In the genomic region with DNA sequence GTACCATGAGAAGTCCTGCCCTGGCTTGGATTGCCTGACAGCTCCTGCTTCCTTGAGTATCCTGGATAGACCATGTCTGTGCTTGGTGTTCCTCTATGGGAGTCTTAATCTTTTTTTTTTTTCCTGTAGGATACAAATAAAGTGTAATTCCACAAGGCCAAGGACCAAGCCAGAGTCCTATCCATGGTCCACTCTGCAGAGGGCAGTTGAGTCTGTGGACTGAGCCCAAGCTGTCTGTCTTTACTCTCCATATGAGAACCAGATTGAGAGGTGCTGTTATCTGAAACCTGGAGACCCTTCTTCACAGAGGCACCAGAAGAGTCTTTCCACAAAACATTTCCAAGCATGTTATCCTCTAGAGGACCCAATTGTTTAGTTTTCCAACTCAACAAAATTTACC, we compare ENCODE assay signal across 23 cellular contexts. TPM values are rescaled to one million over a fixed set of nuclear protein-coding genes. Genes with fewer than 3 reads are reported as not detected.
DNase-seq lines count a peak whose midpoint lies in the region; ATAC-seq, FAIRE-seq and TF ChIP-seq lines count a peak whose summit lies in the region.
"Had no signal": no experiment of that assay in that cellular context is flagged by ENCODE, and none has a peak within 500 bp of the region (broad histone marks: within the 10 kb centered on the region; RNA-seq: fewer than 3 reads in every experiment).

No MANE protein-coding gene starts in this region.

- H3K9me3 ChIP-seq in HepG2 (ENCODE audit: low read length) (no peaks in the 10 kb centered on the region), right lobe of liver (no peaks in the 10 kb centered on the region), astrocyte (ENCODE audit: insufficient read depth, low read depth, low read length) (no peaks in the 10 kb centered on the region), OCI-LY7 (ENCODE audit: low read length) (no peaks in the 10 kb centered on the region)
- H3K9me3 ChIP-seq: breast epithelium, gastroesophageal sphincter, left ventricle myocardium inferior, SJCRH30, suprapubic skin had no signal

- H3K4me3 ChIP-seq in HepG2 (replicated peaks in 1 of 3; ENCODE audit: insufficient read depth in 1 of 3, low read depth in 2 of 3, low read length in 3 of 3) (no peak overlapping the region), right lobe of liver (no peak overlapping the region), astrocyte (ENCODE audit: insufficient read depth, low read depth, low read length) (no peak overlapping the region), OCI-LY7 (ENCODE audit: low read depth, low read length, poor library complexity, severe bottlenecking) (no peak overlapping the region)

- peaks cover 3% of the 10 kb centered on the region for H3K27me3 Mint-ChIP-seq in astrocyte (ENCODE audit: low read depth, unreplicated experiment)
- H3K27me3 Mint-ChIP-seq in naive B cell, result no peaks in the 10 kb centered on the region
- H3K27me3 Mint-ChIP-seq in type B pancreatic cell, result no peaks in the 10 kb centered on the region

- BruUV-seq in HepG2 (replicated peaks; lab: Mats Ljungman, UMichigan) (no TSS peak), OCI-LY7 (replicated peaks; lab: Mats Ljungman, UMichigan) (no TSS peak)

- H3K4me1 Mint-ChIP-seq in astrocyte (ENCODE audit: low read depth, unreplicated experiment) (peaks cover 20% of the 10 kb centered on the region), naive B cell (peaks cover 8 to 14% (median 8%) of the 10 kb centered on the region in 3 donors), type B pancreatic cell (ENCODE audit: unreplicated experiment) (peaks cover 17% of the 10 kb centered on the region)

- intact Hi-C loops in HepG2 (cut with micrococcal nuclease; ENCODE audit: unreplicated experiment) (loop anchor here (2.0 kb wide), 1 partner anchor 33 kb away; no protein-coding TSS in a partner anchor), right lobe of liver (cut with DNase I) (no loop called here), OCI-LY7 (cut with micrococcal nuclease; ENCODE audit: unreplicated experiment) (no loop called here)

- H3K36me3 ChIP-seq in HepG2 (replicated peaks in 1 of 2; ENCODE audit: control insufficient read depth in 1 of 2, insufficient read depth in 2 of 2, low read length in 2 of 2) (no peaks in the 10 kb centered on the region), right lobe of liver (no peaks in the 10 kb centered on the region), astrocyte (ENCODE audit: insufficient read depth, low read length) (no peaks in the 10 kb centered on the region), OCI-LY7 (ENCODE audit: insufficient read depth, low read length) (no peaks in the 10 kb centered on the region)
- H3K36me3 ChIP-seq: breast epithelium, gastroesophageal sphincter, left ventricle myocardium inferior, SJCRH30, suprapubic skin had no signal

- H3K9ac ChIP-seq in HepG2 (ENCODE audit: insufficient read depth, low read depth, low read length) (no peak overlapping the region), astrocyte (ENCODE audit: low read length) (no peak overlapping the region)

- no peak overlapping the region for H3K27ac ChIP-seq in HepG2 (ENCODE audit: extremely low read length, insufficient read depth, low read length)
- H3K27ac ChIP-seq in right lobe of liver, result no peak overlapping the region
- H3K27ac ChIP-seq in astrocyte (ENCODE audit: low read depth, low read length), result no peak overlapping the region
- no peak overlapping the region for H3K27ac ChIP-seq in OCI-LY7 (ENCODE audit: low read depth, low read length, poor library complexity, severe bottlenecking)
- H3K27ac ChIP-seq: SJCRH30, suprapubic skin had no signal

- H4K20me1 ChIP-seq in HepG2 (ENCODE audit: insufficient read depth, low read length) (no peaks in the 10 kb centered on the region), astrocyte (ENCODE audit: insufficient read depth, low read length) (peaks cover 9% of the 10 kb centered on the region), OCI-LY7 (ENCODE audit: insufficient read depth, low read length) (no peaks in the 10 kb centered on the region)

- FAIRE-seq in HepG2 (lab: Jason Lieb, UNC) (no peak), astrocyte (lab: Jason Lieb, UNC) (no peak), D721Med (lab: Jason Lieb, UNC) (no peak)
- FAIRE-seq: GM12892 had no signal

- H3K79me2 ChIP-seq in HepG2 (ENCODE audit: insufficient read depth, low read length) (no peaks in the 10 kb centered on the region), astrocyte (ENCODE audit: insufficient read depth, low read length) (peaks cover 32% of the 10 kb centered on the region), OCI-LY7 (ENCODE audit: insufficient read depth, low read depth, low read length) (no peaks in the 10 kb centered on the region)

- no peaks in the 10 kb centered on the region for H3K9me2 ChIP-seq in OCI-LY7 (ENCODE audit: insufficient read depth, low read length)

- no peak for TF ChIP-seq RAD21 in HepG2 (CRISPR knock-in tag; IDR thresholded peaks at IDR 0.05)

- H3K27me3 ChIP-seq in HepG2 (ENCODE audit: control insufficient read depth in 1 of 2, insufficient read depth in 2 of 2, low read length in 2 of 2) (no peaks in the 10 kb centered on the region), right lobe of liver (no peaks in the 10 kb centered on the region), astrocyte (ENCODE audit: insufficient read depth, low read length) (peaks cover 2% of the 10 kb centered on the region)
- H3K27me3 ChIP-seq: breast epithelium, dorsolateral prefrontal cortex, gastroesophageal sphincter, SJCRH30, suprapubic skin had no signal

- H2AFZ ChIP-seq in HepG2 (ENCODE audit: low read length) (no peak overlapping the region), astrocyte (ENCODE audit: low read depth, low read length) (no peak overlapping the region), OCI-LY7 (ENCODE audit: low read length) (no peak overlapping the region)

- H3K4me3 Mint-ChIP-seq in astrocyte (ENCODE audit: unreplicated experiment) (peak overlapping the region; percentile 84), naive B cell (peak overlapping the region in 7 of 8 donors; percentile 84 to 94 (median 91)), type B pancreatic cell (peak overlapping the region; percentile 90)

- peak; percentile 60 for TF ChIP-seq CTCF in HepG2 (CRISPR knock-in tag; IDR thresholded peaks at IDR 0.05)
- TF ChIP-seq CTCF in right lobe of liver (IDR thresholded peaks at IDR 0.05), result peak in 1 of 4 donors; percentile 16
- TF ChIP-seq CTCF in astrocyte (IDR thresholded peaks at IDR 0.05; ENCODE audit: insufficient read depth, low read depth, low read length), result no peak
- TF ChIP-seq CTCF in type B pancreatic cell (conservative IDR thresholded peaks at IDR 0.05), result no peak
- TF ChIP-seq CTCF in D721Med (IDR thresholded peaks at IDR 0.05; ENCODE audit: insufficient read depth, missing control alignments), result no peak
- TF ChIP-seq CTCF in OCI-LY7 (conservative IDR thresholded peaks at IDR 0.05; ENCODE audit: low read length), result no peak

- H3K36me3 Mint-ChIP-seq in astrocyte (ENCODE audit: low read depth, unreplicated experiment), result peaks cover 23% of the 10 kb centered on the region
- no peaks in the 10 kb centered on the region for H3K36me3 Mint-ChIP-seq in naive B cell
- H3K36me3 Mint-ChIP-seq in type B pancreatic cell, result peaks cover 3% of the 10 kb centered on the region

- H3K27ac Mint-ChIP-seq in astrocyte (ENCODE audit: unreplicated experiment) (no peak overlapping the region), naive B cell (no peak overlapping the region), type B pancreatic cell (no peak overlapping the region)

- H3K4me2 ChIP-seq in HepG2 (ENCODE audit: low read depth, low read length), result peak overlapping the region; percentile 90; the same call in 1 of the 2 replicates
- no peak overlapping the region for H3K4me2 ChIP-seq in astrocyte (ENCODE audit: low read length)
- H3K4me2 ChIP-seq in OCI-LY7 (ENCODE audit: low read length), result no peak overlapping the region

- TF ChIP-seq EP300 in HepG2 (IDR thresholded peaks at IDR 0.05; ENCODE audit: low read depth in 2 of 2, low read length in 2 of 2) (no peak), HepG2 (CRISPR knock-in tag; IDR thresholded peaks at IDR 0.05; ENCODE audit: borderline replicate concordance) (no peak)

- H3K9me3 Mint-ChIP-seq in astrocyte (ENCODE audit: unreplicated experiment) (no peaks in the 10 kb centered on the region), naive B cell (no peaks in the 10 kb centered on the region), type B pancreatic cell (no peaks in the 10 kb centered on the region)

- peaks cover 45% of the 10 kb centered on the region for H3K4me1 ChIP-seq in HepG2 (ENCODE audit: insufficient read depth, low read length)
- H3K4me1 ChIP-seq in right lobe of liver, result peaks cover 0 to 6% (median 0%) of the 10 kb centered on the region in 4 donors
- peaks cover 24% of the 10 kb centered on the region for H3K4me1 ChIP-seq in astrocyte (ENCODE audit: insufficient read depth, low read length)
- peaks cover 7% of the 10 kb centered on the region for H3K4me1 ChIP-seq in OCI-LY7 (ENCODE audit: insufficient read depth, low read length, poor library complexity, severe bottlenecking)
- H3K4me1 ChIP-seq: breast epithelium, SJCRH30 had no signal

- POLR2A ChIA-PET in HepG2 (lab: Yijun Ruan, JAX), result no interaction called here
- POLR2A ChIA-PET in OCI-LY7 (lab: Charles Lee), result no interaction called here

- TF ChIP-seq POLR2A in HepG2 (IDR thresholded peaks at IDR 0.05; ENCODE audit: insufficient read depth in 1 of 2, low read depth in 2 of 2, low read length in 2 of 2) (no peak), right lobe of liver (IDR thresholded peaks at IDR 0.05) (no peak)

- ATAC-seq in HepG2 (peak; percentile 11; the same call in 1 of the 3 replicates), right lobe of liver (no peak), naive B cell (ENCODE audit: low read depth in 2 of 2) (no peak)
- ATAC-seq: gastroesophageal sphincter had no signal

- no peak for DNase-seq in HepG2 (ENCODE audit: low spot score)
- no peak for DNase-seq in right lobe of liver
- DNase-seq in astrocyte (ENCODE audit: low read depth), result no peak
- no peak for DNase-seq in naive B cell
- no peak for DNase-seq in type B pancreatic cell (ENCODE audit: extremely low spot score, unreplicated experiment)
- DNase-seq in D721Med (ENCODE audit: insufficient read length, low spot score), result no peak
- DNase-seq in AG20443 (ENCODE audit: low spot score), result no peak
- DNase-seq in OCI-LY7 (ENCODE audit: low spot score), result no peak
- DNase-seq: activated CD4-positive, CD25-positive, alpha-beta regulatory T cell treated with anti-CD3 and anti-CD28 coated beads, Interleukin-2, amount 50 U/mL, for 72 hours; activated CD8-positive, alpha-beta memory T cell treated with anti-CD3 and anti-CD28 coated beads, Interleukin-2, amount 50 U/mL, for 4 hours; activated naive CD4-positive, alpha-beta T cell; dorsolateral prefrontal cortex; Kasumi-1; left ventricle myocardium inferior; NCI-H1105; NCI-H2171; SJCRH30; stimulated activated CD4-positive, alpha-beta T cell treated with anti-CD3 and anti-CD28 coated beads, Interleukin-4, amount 100 ng/mL, for 4 hours; T1000 had no signal

- in situ Hi-C loops in HepG2 (cut with HindIII; ENCODE audit: extremely low pct_ligation_motif_present, low pct_unique_long_range_greater_than_20kb), result loop anchor here (5.0 to 25.0 kb wide), 2 partner anchors 164 to 354 kb away; a partner anchor contains a TSS

- CTCF ChIA-PET in HepG2 (lab: Yijun Ruan, JAX; ENCODE audit: low intra/inter-chr PET ratio, low total read pairs), result interaction anchor here (1.6 kb wide), 1 partner anchor 161 kb away, joined by 10 read pairs; no protein-coding TSS in a partner anchor
- CTCF ChIA-PET in OCI-LY7 (lab: Charles Lee; ENCODE audit: unreplicated experiment), result no interaction called here

RNA-seq across cellular contexts. Expression of a gene that starts 1.4 kb away (rescaled TPM):
- 3.4 and 3.6 TPM in 2 replicates for total RNA-seq in HepG2 (2016; rRNA removed; fragmentation: Illumina TruSeq; extraction: Trizol)
- total RNA-seq in HepG2 (2016; cell fraction: cytosol; rRNA removed; fragmentation: Illumina TruSeq; extraction: Trizol; ENCODE audit: low read depth), result 2.6 and 3.1 TPM in 2 replicates
- total RNA-seq in HepG2 (2016; cell fraction: insoluble cytoplasmic fraction; rRNA removed; fragmentation: Illumina TruSeq; extraction: Trizol), result 3.3 and 4.2 TPM in 2 replicates
- 6.0 and 7.0 TPM in 2 replicates for total RNA-seq in HepG2 (2016; cell fraction: membrane; rRNA removed; fragmentation: Illumina TruSeq; extraction: Trizol)
- total RNA-seq in HepG2 (2016; cell fraction: nucleus; rRNA removed; fragmentation: Illumina TruSeq; extraction: Trizol), result 3.7 TPM in 2 replicates
- 4.8 and 4.9 TPM in 2 replicates for polyA plus RNA-seq in HepG2 (2011; rRNA removed)
- 3.8 and 4.0 TPM in 2 replicates for polyA plus RNA-seq in HepG2 (2011; cell fraction: cytosol; rRNA removed)
- polyA plus RNA-seq in HepG2 (2011; cell fraction: nucleus; rRNA removed), result 3.6 and 4.6 TPM in 2 replicates
- polyA plus RNA-seq in HepG2 (2012), result 7.3 and 11.4 TPM in 2 replicates
- polyA plus RNA-seq in HepG2 (2016; cell fraction: cytosol; fragmentation: Illumina TruSeq; extraction: Trizol; ENCODE audit: low read depth), result 2.1 and 2.7 TPM in 2 replicates
- 3.7 and 4.9 TPM in 2 replicates for polyA plus RNA-seq in HepG2 (2016; cell fraction: insoluble cytoplasmic fraction; fragmentation: Illumina TruSeq; extraction: Trizol; ENCODE audit: low read depth)
- 6.1 and 6.3 TPM in 2 replicates for polyA plus RNA-seq in HepG2 (2016; cell fraction: membrane; fragmentation: Illumina TruSeq; extraction: Trizol; ENCODE audit: low read depth)
- 4.6 and 4.7 TPM in 2 replicates for polyA plus RNA-seq in HepG2 (2016; cell fraction: nucleus; fragmentation: Illumina TruSeq; extraction: Trizol; ENCODE audit: insufficient read depth, low read depth)
- polyA minus RNA-seq in HepG2 (2011; rRNA and poly(A)+ RNA removed; ENCODE audit: low replicate concordance), result 2.6 and 8.0 TPM in 2 replicates
- 3.7 and 5.7 TPM in 2 replicates for polyA minus RNA-seq in HepG2 (2011; cell fraction: cytosol; rRNA and poly(A)+ RNA removed)
- polyA minus RNA-seq in HepG2 (2011; cell fraction: nucleus; rRNA and poly(A)+ RNA removed), result 5.5 and 7.8 TPM in 2 replicates
- total RNA-seq in right lobe of liver, result 1 to 10 TPM in 3 of 6 experiments, under 1 TPM in 3; 0.88 to 2.2 (median 1.0) TPM
- 37.6 and 38.7 TPM in 2 replicates for total RNA-seq in astrocyte
- under 1 TPM; 0.16 to 0.71 (median 0.63) TPM for polyA plus RNA-seq in naive B cell (ENCODE audit: low read depth in 6 of 6)
- 15.4 and 25.5 TPM in 2 replicates for total RNA-seq in type B pancreatic cell (ENCODE audit: low replicate concordance)
- 3.8 and 4.0 TPM in 2 replicates for total RNA-seq in OCI-LY7 (2014; rRNA removed; shearing (Covaris generic))
- total RNA-seq in OCI-LY7 (2022), result 10.5 and 11.4 TPM in 2 replicates

RNA-seq across cellular contexts. Expression of a gene that starts 50.1 kb away (rescaled TPM):
- 106 and 120 TPM in 2 replicates for total RNA-seq in HepG2 (2016; rRNA removed; fragmentation: Illumina TruSeq; extraction: Trizol)
- total RNA-seq in HepG2 (2016; cell fraction: cytosol; rRNA removed; fragmentation: Illumina TruSeq; extraction: Trizol; ENCODE audit: low read depth), result 19.3 and 24.2 TPM in 2 replicates
- 113 and 116 TPM in 2 replicates for total RNA-seq in HepG2 (2016; cell fraction: insoluble cytoplasmic fraction; rRNA removed; fragmentation: Illumina TruSeq; extraction: Trizol)
- 40.0 and 43.5 TPM in 2 replicates for total RNA-seq in HepG2 (2016; cell fraction: membrane; rRNA removed; fragmentation: Illumina TruSeq; extraction: Trizol)
- 72.2 and 76.5 TPM in 2 replicates for total RNA-seq in HepG2 (2016; cell fraction: nucleus; rRNA removed; fragmentation: Illumina TruSeq; extraction: Trizol)
- polyA plus RNA-seq in HepG2 (2011; rRNA removed), result 39.0 and 48.2 TPM in 2 replicates
- polyA plus RNA-seq in HepG2 (2011; cell fraction: cytosol; rRNA removed), result 33.3 and 40.9 TPM in 2 replicates
- polyA plus RNA-seq in HepG2 (2011; cell fraction: nucleus; rRNA removed), result 28.6 and 31.9 TPM in 2 replicates
- polyA plus RNA-seq in HepG2 (2012), result 98.5 and 102 TPM in 2 replicates
- polyA plus RNA-seq in HepG2 (2016; cell fraction: cytosol; fragmentation: Illumina TruSeq; extraction: Trizol; ENCODE audit: low read depth), result 18.0 and 27.8 TPM in 2 replicates
- polyA plus RNA-seq in HepG2 (2016; cell fraction: insoluble cytoplasmic fraction; fragmentation: Illumina TruSeq; extraction: Trizol; ENCODE audit: low read depth), result 113 and 118 TPM in 2 replicates
- 28.6 and 39.1 TPM in 2 replicates for polyA plus RNA-seq in HepG2 (2016; cell fraction: membrane; fragmentation: Illumina TruSeq; extraction: Trizol; ENCODE audit: low read depth)
- polyA plus RNA-seq in HepG2 (2016; cell fraction: nucleus; fragmentation: Illumina TruSeq; extraction: Trizol; ENCODE audit: insufficient read depth, low read depth), result 112 and 122 TPM in 2 replicates
- polyA minus RNA-seq in HepG2 (2011; rRNA and poly(A)+ RNA removed; ENCODE audit: low replicate concordance), result 42.7 and 61.6 TPM in 2 replicates
- 82.0 and 98.0 TPM in 2 replicates for polyA minus RNA-seq in HepG2 (2011; cell fraction: cytosol; rRNA and poly(A)+ RNA removed)
- 46.1 and 55.2 TPM in 2 replicates for polyA minus RNA-seq in HepG2 (2011; cell fraction: nucleus; rRNA and poly(A)+ RNA removed)
- total RNA-seq in right lobe of liver, result 10 to 100 TPM; 41.6 to 95.1 (median 70.6) TPM
- 174 and 192 TPM in 2 replicates for total RNA-seq in astrocyte
- 10 to 100 TPM; 71.1 to 98.1 (median 82.5) TPM for polyA plus RNA-seq in naive B cell (ENCODE audit: low read depth in 6 of 6)
- total RNA-seq in type B pancreatic cell (ENCODE audit: low replicate concordance), result 143 and 186 TPM in 2 replicates
- 58.3 and 109 TPM in 2 replicates for total RNA-seq in OCI-LY7 (2014; rRNA removed; shearing (Covaris generic))
- 83.9 and 96.7 TPM in 2 replicates for total RNA-seq in OCI-LY7 (2022)
